Comparison of ENCODE assay signal across 10 cellular contexts in genomic region chr6:150765457-150765764, GRCh38.
A peak's percentile ranks its signal among the peaks of the same experiment; 100 is the strongest.
DNase-seq lines count a peak whose midpoint lies in the region; ATAC-seq and TF ChIP-seq lines count a peak whose summit lies in the region.
"Had no signal": no experiment of that assay in that cellular context is flagged by ENCODE, and none has a peak within 500 bp of the region (broad histone marks: within the 10 kb centered on the region; RNA-seq: fewer than 3 reads in every experiment).

No MANE protein-coding gene starts in this region.

- TF ChIP-seq CTCF in mucosa of descending colon (IDR thresholded peaks at IDR 0.05): no peak
- TF ChIP-seq CTCF in GM10266 (IDR thresholded peaks at IDR 0.05; ENCODE audit: control insufficient read depth, insufficient read depth, low read depth, missing control alignments): no peak

- no peaks in the 10 kb centered on the region for H3K36me3 ChIP-seq in mucosa of descending colon (ENCODE audit: low read depth)
- H3K36me3 ChIP-seq: left lung had no signal

- H3K4me1 ChIP-seq in mucosa of descending colon (ENCODE audit: low read depth): peaks cover 4% of the 10 kb centered on the region

- H3K9me3 ChIP-seq in mucosa of descending colon: no peaks in the 10 kb centered on the region
- H3K9me3 ChIP-seq: left lung had no signal

- DNase-seq in mucosa of descending colon (no peak), GM10266 (ENCODE audit: extremely low spot score) (no peak), NCI-H1048 (lab: John Stamatoyannopoulos, UW) (no peak), NCI-H1436 treated with DMSO at 0.1 percent for 48 hours (lab: John Stamatoyannopoulos, UW) (no peak), NCI-H2029 (lab: John Stamatoyannopoulos, UW) (no peak)
- DNase-seq: left lung, NCI-H774 had no signal

- ATAC-seq in GM19025 (IDR thresholded peaks at IDR 0.05; ENCODE audit: low read depth, unreplicated experiment) (peak; percentile 55), GM21786 (IDR thresholded peaks at IDR 0.05; ENCODE audit: unreplicated experiment) (peak; percentile 85), HG03342 (IDR thresholded peaks at IDR 0.05; ENCODE audit: unreplicated experiment) (peak; percentile 94), mucosa of descending colon (peak; percentile 31)
- ATAC-seq: left lung had no signal

- intact Hi-C loops in mucosa of descending colon (cut with DNase I, micrococcal nuclease): no loop called here

- no peak overlapping the region for H3K4me3 ChIP-seq in mucosa of descending colon
- H3K4me3 ChIP-seq: left lung had no signal

Comparison
In these comparisons a context has a peak if more than half of its experiments do, and no peak if none do; other contexts are left out.
1. ATAC-seq: peak in every context shown above with its lines; median percentile 94 in HG03342; 85 in GM21786; 55 in GM19025; 31 in mucosa of descending colon.